Comparison of ENCODE assay signal across 19 cellular contexts in genomic region chr2:127070221-127070620, GRCh38. TPM values are rescaled to one million over a fixed set of nuclear protein-coding genes. Genes with fewer than 3 reads are reported as not detected.
DNase-seq lines count a peak whose midpoint lies in the region; TF ChIP-seq lines count a peak whose summit lies in the region.
"Had no signal": no experiment of that assay in that cellular context is flagged by ENCODE, and none has a peak within 500 bp of the region (broad histone marks: within the 10 kb centered on the region; RNA-seq: fewer than 3 reads in every experiment).

No MANE protein-coding gene starts in this region.

- TF ChIP-seq CTCF in GM10266 (IDR thresholded peaks at IDR 0.05; ENCODE audit: control insufficient read depth, insufficient read depth, low read depth, missing control alignments), result no peak

- H3K27me3 Mint-ChIP-seq in activated T-cell treated with anti-CD3 and anti-CD28 coated beads, Interleukin-2, amount 50 U/mL, for 24 hours, result no peaks in the 10 kb centered on the region
- H3K27me3 Mint-ChIP-seq in activated naive CD8-positive, alpha-beta T cell treated with anti-CD3 and anti-CD28 coated beads for 36 hours, result no peaks in the 10 kb centered on the region
- H3K27me3 Mint-ChIP-seq: CD4-positive, CD25-positive, alpha-beta regulatory T cell had no signal

- H3K4me3 Mint-ChIP-seq in activated T-cell treated with anti-CD3 and anti-CD28 coated beads, Interleukin-2, amount 50 U/mL, for 24 hours, result no peak overlapping the region
- no peak overlapping the region for H3K4me3 Mint-ChIP-seq in activated naive CD8-positive, alpha-beta T cell treated with anti-CD3 and anti-CD28 coated beads for 36 hours
- H3K4me3 Mint-ChIP-seq: H9 had no signal

- H3K27me3 ChIP-seq in layer of hippocampus (ENCODE audit: control insufficient read depth, insufficient read depth, low read length), result no peaks in the 10 kb centered on the region

- H3K36me3 Mint-ChIP-seq in activated T-cell treated with anti-CD3 and anti-CD28 coated beads, Interleukin-2, amount 50 U/mL, for 24 hours (ENCODE audit: low read depth), result peaks cover 72% of the 10 kb centered on the region
- peaks cover 10% of the 10 kb centered on the region for H3K36me3 Mint-ChIP-seq in activated naive CD8-positive, alpha-beta T cell treated with anti-CD3 and anti-CD28 coated beads for 36 hours

- peaks cover 56% of the 10 kb centered on the region for H3K4me1 Mint-ChIP-seq in activated T-cell treated with anti-CD3 and anti-CD28 coated beads, Interleukin-2, amount 50 U/mL, for 24 hours (ENCODE audit: low read depth)
- H3K4me1 Mint-ChIP-seq in activated naive CD8-positive, alpha-beta T cell treated with anti-CD3 and anti-CD28 coated beads for 36 hours, result peaks cover 26% of the 10 kb centered on the region

- no peak for DNase-seq in activated T-cell treated with anti-CD3 and anti-CD28 coated beads, Interleukin-2, amount 50 U/mL, for 24 hours
- no peak for DNase-seq in activated T-cell treated with anti-CD3 and anti-CD28 coated beads for 4 hours
- DNase-seq in activated naive CD8-positive, alpha-beta T cell treated with anti-CD3 and anti-CD28 coated beads for 36 hours, result no peak
- no peak for DNase-seq in substantia nigra (lab: John Stamatoyannopoulos, UW)
- DNase-seq in T1000 (lab: John Stamatoyannopoulos, UW), result no peak
- DNase-seq in NCI-H1930 (lab: John Stamatoyannopoulos, UW), result no peak
- no peak for DNase-seq in GM10266 (ENCODE audit: extremely low spot score)
- DNase-seq: AML-193; CD4-positive, CD25-positive, alpha-beta regulatory T cell; DMS79; H9; NCI-H187; NCI-H226; NCI-H524; NCI-H82; OCI-M1; SHP77 treated with DMSO at 0.1 percent for 48 hours had no signal

- H3K27ac ChIP-seq in layer of hippocampus (ENCODE audit: low read depth, low read length) (peak overlapping the region; percentile 87), substantia nigra (ENCODE audit: low read depth, low read length, poor library complexity, severe bottlenecking) (peak overlapping the region; percentile 95)
- H3K27ac ChIP-seq: 22Rv1 had no signal

- H3K27ac Mint-ChIP-seq in activated T-cell treated with anti-CD3 and anti-CD28 coated beads, Interleukin-2, amount 50 U/mL, for 24 hours, result peak overlapping the region; percentile 79
- peak overlapping the region; percentile 60 for H3K27ac Mint-ChIP-seq in activated naive CD8-positive, alpha-beta T cell treated with anti-CD3 and anti-CD28 coated beads for 36 hours

- H3K9me3 Mint-ChIP-seq in activated T-cell treated with anti-CD3 and anti-CD28 coated beads, Interleukin-2, amount 50 U/mL, for 24 hours, result no peaks in the 10 kb centered on the region
- no peaks in the 10 kb centered on the region for H3K9me3 Mint-ChIP-seq in activated naive CD8-positive, alpha-beta T cell treated with anti-CD3 and anti-CD28 coated beads for 36 hours
- H3K9me3 Mint-ChIP-seq: CD4-positive, CD25-positive, alpha-beta regulatory T cell; H9 had no signal

RNA-seq across cellular contexts. Expression of gene BIN1, which starts 36.7 kb away (rescaled TPM):
- 100 to 1,000 TPM in 1 of 2 experiments, 10 to 100 TPM in 1; 98.8 to 101 TPM for total RNA-seq in activated naive CD8-positive, alpha-beta T cell treated with anti-CD3 and anti-CD28 coated beads for 36 hours
